In the genomic region with DNA sequence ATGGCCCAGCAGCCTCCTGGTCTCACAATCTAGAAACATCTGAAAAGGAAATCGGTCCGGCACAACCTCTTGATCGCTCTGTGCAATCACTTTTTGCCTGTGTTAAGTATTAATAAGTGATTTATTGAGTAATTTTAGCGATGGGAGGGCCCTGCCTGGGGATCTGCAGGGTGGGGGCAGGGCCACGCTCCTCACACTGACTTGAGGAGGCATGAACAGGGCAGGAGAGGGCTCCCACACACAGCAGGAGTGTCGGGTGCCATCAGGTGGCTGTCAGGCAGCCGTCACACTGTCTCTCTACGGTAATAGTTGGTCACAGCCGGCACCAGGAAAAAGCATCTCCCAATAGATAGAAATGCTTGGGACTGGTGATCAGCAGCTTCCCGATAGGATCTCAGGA, we compare ENCODE assay signal across 1 cellular context.
TF ChIP-seq lines count a peak whose summit lies in the region.

No MANE protein-coding gene starts in this region.

TF ChIP-seq in HepG2, 621 proteins besides CTCF, POLR2A, EP300 and RAD21 (continued from another document):
- no peak for TF ChIP-seq ZNF142 (CRISPR knock-in tag; IDR thresholded peaks at IDR 0.05)
- TF ChIP-seq PAWR (CRISPR knock-in tag; IDR thresholded peaks at IDR 0.05; ENCODE audit: borderline replicate concordance): no peak
